In the genomic region with DNA sequence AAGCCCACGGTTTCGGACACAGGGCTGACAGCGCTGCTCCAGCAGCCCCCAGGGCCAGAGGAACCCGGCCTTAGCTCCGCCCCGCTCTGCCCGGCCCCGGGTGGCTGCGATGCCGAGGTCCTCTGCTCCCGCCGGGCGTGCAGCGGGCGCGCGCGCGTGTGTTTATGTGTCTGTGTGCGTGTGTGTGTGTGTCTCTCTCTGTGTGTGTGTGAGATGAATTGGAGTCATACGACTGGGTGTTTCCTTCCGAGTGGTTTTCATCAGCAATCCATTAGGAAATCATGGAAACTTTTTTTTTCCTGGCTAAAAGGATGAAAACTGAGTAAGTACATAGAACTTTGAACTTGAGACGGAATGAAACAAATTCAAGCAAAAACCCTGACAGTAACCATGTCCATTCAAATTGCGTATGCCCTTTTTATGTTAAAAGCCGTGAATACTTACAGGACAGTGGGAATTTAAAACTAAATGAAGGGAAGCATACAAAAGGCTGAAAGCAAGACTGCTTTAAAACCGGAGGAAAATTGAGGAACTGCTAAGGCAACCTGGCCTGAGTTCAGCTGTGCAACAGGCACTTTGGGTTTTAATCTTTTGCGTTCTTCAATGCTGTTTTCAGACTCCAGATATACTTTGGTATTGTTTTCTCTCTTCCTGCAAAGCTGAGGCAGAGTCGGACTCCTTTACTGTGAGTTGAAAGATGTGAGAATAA, we compare ENCODE assay signal across 8 cellular contexts. TPM values are rescaled to one million over a fixed set of nuclear protein-coding genes. Genes with fewer than 3 reads are reported as not detected.
DNase-seq lines count a peak whose midpoint lies in the region; ATAC-seq and TF ChIP-seq lines count a peak whose summit lies in the region.

Gene CPED1 (plus strand): TSS at position 121 of the 709 bp plus-strand sequence. CDS start 911 bp downstream, outside the sequence.

- POLR2A ChIA-PET in WTC11 (lab: Charles Lee) = interaction anchor here (0.6 to 1.3 kb wide), 2 partner anchors 38 to 66 kb away, joined by 3 read pairs; partner anchors contain the start of gene ING3

- ATAC-seq in GM21723 (IDR thresholded peaks at IDR 0.05; ENCODE audit: unreplicated experiment) (peak; percentile 66), WTC11 (peak; percentile 93), left lung (peak; percentile 91)

- peaks cover 25% of the 10 kb centered on the region for H3K27me3 Mint-ChIP-seq in WTC11 (ENCODE audit: low read depth)

- no peak within 1 kb of the TSS for H3K27ac Mint-ChIP-seq in WTC11

- H3K9ac ChIP-seq in KMS-11 = peak within 1 kb of the TSS; percentile 0; the same call in 1 of the 2 replicates

- H3K4me3 Mint-ChIP-seq in WTC11 = peak within 1 kb of the TSS; percentile 78

- H3K27me3 ChIP-seq in KMS-11 (ENCODE audit: insufficient read depth, low read depth) (no peaks in the 10 kb centered on the region; the same call in 1 of the 2 replicates), dorsolateral prefrontal cortex (no peaks in the 10 kb centered on the region), left lung (peaks cover 0 to 34% of the 10 kb centered on the region in 2 donors)

- TF ChIP-seq CTCF in KMS-11 (conservative IDR thresholded peaks at IDR 0.05; ENCODE audit: low read depth, low read length) (no peak), WTC11 (IDR thresholded peaks at IDR 0.05) (no peak), dorsolateral prefrontal cortex (IDR thresholded peaks at IDR 0.05 in 54 of 56, conservative IDR thresholded peaks at IDR 0.05 in 2 of 56; ENCODE audit: low read depth in 1 of 56, partially characterized antibody in 56 of 56) (peak in 4 of 56 donors; percentile 4 to 21 (median 10)), left lung (IDR thresholded peaks at IDR 0.05) (no peak)

- H3K4me1 ChIP-seq in KMS-11 (ENCODE audit: low read depth, poor library complexity, severe bottlenecking) (peaks cover 55% of the 10 kb centered on the region), left lung (peaks cover 0 to 40% of the 10 kb centered on the region in 2 donors)

- intact Hi-C loops in dorsolateral prefrontal cortex (cut with DNase I) (loop anchor here (2.0 to 5.0 kb wide), 2 partner anchors 94 to 118 kb away; no protein-coding TSS in a partner anchor), left lung (cut with DNase I) (no loop called here)

- no peaks in the 10 kb centered on the region for H4K20me1 ChIP-seq in KMS-11 (ENCODE audit: insufficient read depth)

- peak within 1 kb of the TSS; percentile 65 for H2AFZ ChIP-seq in KMS-11 (ENCODE audit: low read depth)

- CTCF ChIA-PET in WTC11 (lab: Charles Lee) = interaction anchor here (0.5 to 4.9 kb wide), 19 partner anchors 9 to 341 kb away, joined by 3 to 50 read pairs (median 4); partner anchors contain the start of gene ING3

- H3K4me3 ChIP-seq in KMS-11 (IDR thresholded peaks at IDR 0.05; ENCODE audit: insufficient read depth, low read depth, low read length) (peak within 1 kb of the TSS; percentile 70), dorsolateral prefrontal cortex (peak within 1 kb of the TSS; percentile 37 to 76 (median 60)), left lung (peak within 1 kb of the TSS; percentile 18 to 45)

- H3K4me2 ChIP-seq in KMS-11 = peak within 1 kb of the TSS; percentile 86

- no peaks in the 10 kb centered on the region for H3K9me3 Mint-ChIP-seq in WTC11

- DNase-seq in EL = peak; percentile 76
- DNase-seq in WTC11 (ENCODE audit: low spot score) = peak; percentile 67
- peak in 8 of 10 donors; percentile 26 to 68 (median 48) for DNase-seq in dorsolateral prefrontal cortex
- DNase-seq in left lung = peak; percentile 82 to 93
- peak; percentile 6 for DNase-seq in stimulated activated CD4-positive, alpha-beta T cell treated with anti-CD3 and anti-CD28 coated beads, Interleukin-2, amount 100 ng/mL, for 4 hours (ENCODE audit: low read depth)
- DNase-seq in cerebellar nuclear complex (lab: John Stamatoyannopoulos, UW) = no peak

- H3K36me3 ChIP-seq in KMS-11 (ENCODE audit: insufficient read depth) (no peaks in the 10 kb centered on the region), left lung (no peaks in the 10 kb centered on the region)

- H3K79me2 ChIP-seq in KMS-11 (ENCODE audit: insufficient read depth, low read depth) = no peaks in the 10 kb centered on the region

- H3K27ac ChIP-seq in KMS-11 (no peak within 1 kb of the TSS; the same call in 1 of the 2 replicates), dorsolateral prefrontal cortex (peak within 1 kb of the TSS in 54 of 59 donors; percentile 7 to 89 (median 64)), left lung (peak within 1 kb of the TSS; percentile 61 to 91)

- H3K4me1 Mint-ChIP-seq in WTC11 = peaks cover 14% of the 10 kb centered on the region

- no peaks in the 10 kb centered on the region for H3K36me3 Mint-ChIP-seq in WTC11

- no peaks in the 10 kb centered on the region for H3K9me3 ChIP-seq in left lung

TF ChIP-seq in WTC11, 78 proteins besides CTCF, POLR2A, EP300 and RAD21:
- TF ChIP-seq NR3C1 (CRISPR knock-in tag; conservative IDR thresholded peaks at IDR 0.05; ENCODE audit: low read depth) (no peak), ESRRA (CRISPR knock-in tag; IDR thresholded peaks at IDR 0.05; ENCODE audit: borderline replicate concordance) (no peak), GTF2I (CRISPR knock-in tag; conservative IDR thresholded peaks at IDR 0.05) (no peak), ZNF425 (CRISPR knock-in tag; conservative IDR thresholded peaks at IDR 0.05) (no peak), IRF1 (CRISPR knock-in tag; IDR thresholded peaks at IDR 0.05) (no peak), MYBL2 (CRISPR knock-in tag; IDR thresholded peaks at IDR 0.05) (no peak), ELF4 (CRISPR knock-in tag; IDR thresholded peaks at IDR 0.05; ENCODE audit: low read depth) (no peak)
- TF ChIP-seq, protein P1, sequence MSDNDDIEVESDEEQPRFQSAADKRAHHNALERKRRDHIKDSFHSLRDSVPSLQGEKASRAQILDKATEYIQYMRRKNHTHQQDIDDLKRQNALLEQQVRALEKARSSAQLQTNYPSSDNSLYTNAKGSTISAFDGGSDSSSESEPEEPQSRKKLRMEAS (CRISPR knock-in tag; IDR thresholded peaks at IDR 0.05) = no peak

RNA-seq across cellular contexts. Expression of gene CPED1, which starts in this region (rescaled TPM):
- 0.30 to 0.98 TPM (median 0.44 TPM) in 3 replicates for total RNA-seq in WTC11 (2021)
- 10 to 100 TPM in 6 of 120 experiments, 1 to 10 TPM in 114; 1.7 to 15.7 (median 4.6) TPM for total RNA-seq in dorsolateral prefrontal cortex
- total RNA-seq in left lung = 10 to 100 TPM in 1 of 2 donors, 1 to 10 TPM in 1; 8.8 to 14.1 TPM

Comparison
In these comparisons a context has a peak if more than half of its experiments do, and no peak if none do; other contexts are left out.
1. Peak in DNase-seq and ATAC-seq in WTC11; RNA of the gene not detected or under 1 TPM.
2. DNase-seq: peak in EL (single experiment), dorsolateral prefrontal cortex (8 of 10), left lung (2 of 2) and stimulated activated CD4-positive, alpha-beta T cell treated with anti-CD3 and anti-CD28 coated beads, Interleukin-2, amount 100 ng/mL, for 4 hours (single experiment); none in cerebellar nuclear complex (0 of 2).
3. intact Hi-C loops: an anchor here in dorsolateral prefrontal cortex (2.0 to 5.0 kb wide); none called in left lung.
4. Peak in every context shown above with its lines, with median percentiles within 50 percentile points of each other: ATAC-seq and H3K4me3 ChIP-seq.